17 cellular contexts compared by ENCODE assay signal in genomic region chr4:89528525-89529133, GRCh38.
A peak's percentile ranks its signal among the peaks of the same experiment; 100 is the strongest.
DNase-seq lines count a peak whose midpoint lies in the region; ATAC-seq and TF ChIP-seq lines count a peak whose summit lies in the region.
"Had no signal": no experiment of that assay in that cellular context is flagged by ENCODE, and none has a peak within 500 bp of the region (broad histone marks: within the 10 kb centered on the region; RNA-seq: fewer than 3 reads in every experiment).

No MANE protein-coding gene starts in this region.

- no peak overlapping the region for H3K27ac ChIP-seq in CD8-positive, alpha-beta T cell (ENCODE audit: low read depth, low read length)
- H3K27ac ChIP-seq: KMS-11 had no signal

- peaks cover 61% of the 10 kb centered on the region for H3K27me3 Mint-ChIP-seq in activated CD4-positive, alpha-beta T cell treated with anti-CD3 and anti-CD28 coated beads, Interleukin-2, amount 10 ng/mL, durations not matched to agents 7 days and 5 days
- peaks cover 30% of the 10 kb centered on the region for H3K27me3 Mint-ChIP-seq in CD8-positive, alpha-beta T cell (ENCODE audit: low read depth)

- POLR2A ChIA-PET in activated CD4-positive, alpha-beta T cell treated with anti-CD3 and anti-CD28 coated beads, Interleukin-2, amount 10 ng/mL, durations not matched to agents 7 days and 5 days (lab: Charles Lee), result no interaction called here
- POLR2A ChIA-PET in CD8-positive, alpha-beta T cell (lab: Charles Lee), result no interaction called here

- H3K36me3 ChIP-seq in CD8-positive, alpha-beta T cell (ENCODE audit: insufficient read depth, low read length), result no peaks in the 10 kb centered on the region
- H3K36me3 ChIP-seq: BE2C had no signal

- no peak for TF ChIP-seq CTCF in CD8-positive, alpha-beta T cell (IDR thresholded peaks at IDR 0.05)

- H3K27ac Mint-ChIP-seq in activated CD4-positive, alpha-beta T cell treated with anti-CD3 and anti-CD28 coated beads, Interleukin-2, amount 10 ng/mL, durations not matched to agents 7 days and 5 days, result peak overlapping the region; percentile 2
- no peak overlapping the region for H3K27ac Mint-ChIP-seq in CD8-positive, alpha-beta T cell

- no peaks in the 10 kb centered on the region for H3K9me3 Mint-ChIP-seq in activated CD4-positive, alpha-beta T cell treated with anti-CD3 and anti-CD28 coated beads, Interleukin-2, amount 10 ng/mL, durations not matched to agents 7 days and 5 days
- peaks cover 1% of the 10 kb centered on the region for H3K9me3 Mint-ChIP-seq in CD8-positive, alpha-beta T cell

- intact Hi-C loops in CD8-positive, alpha-beta T cell (cut with DNase I, micrococcal nuclease), result no loop called here

- H3K27me3 ChIP-seq in CD8-positive, alpha-beta T cell (ENCODE audit: insufficient read depth, low read length), result no peaks in the 10 kb centered on the region
- H3K27me3 ChIP-seq: BE2C had no signal

- CTCF ChIA-PET in activated CD4-positive, alpha-beta T cell treated with anti-CD3 and anti-CD28 coated beads, Interleukin-2, amount 10 ng/mL, durations not matched to agents 7 days and 5 days (lab: Charles Lee), result no interaction called here
- CTCF ChIA-PET in CD8-positive, alpha-beta T cell (lab: Charles Lee), result interaction anchor here (1.1 kb wide), 1 partner anchor 324 kb away, joined by 3 read pairs; no protein-coding TSS in a partner anchor

- DNase-seq in activated CD4-positive, alpha-beta T cell treated with anti-CD3 and anti-CD28 coated beads, Interleukin-2, amount 10 ng/mL, durations not matched to agents 7 days and 5 days, result peak; percentile 49
- no peak for DNase-seq in activated CD4-positive, alpha-beta T cell treated with anti-CD3 and anti-CD28 coated beads for 48 hours
- peak in 2 of 7 experiments; percentile 3 to 20 for DNase-seq in CD8-positive, alpha-beta T cell
- DNase-seq in SW480 (ENCODE audit: low spot score), result peak; percentile 24
- peak; percentile 21 for DNase-seq in central memory CD4-positive, alpha-beta T cell
- no peak for DNase-seq in stimulated activated naive CD8-positive, alpha-beta T cell treated with anti-CD3 and anti-CD28 coated beads, Interleukin-15, Interleukin-2, amounts not matched to agents 100 U/mL and 50 U/mL, for 24 hours
- no peak for DNase-seq in kidney glomerular epithelial cell (lab: John Stamatoyannopoulos, UW)
- DNase-seq: 8988T, BE2C, DMS 273 treated with DMSO at 0.1 percent for 48 hours, GOT3, NCI-H1105 treated with DMSO at 0.1 percent for 48 hours, NCI-H1694 treated with DMSO at 0.1 percent for 48 hours, NCI-H526 treated with DMSO at 0.1 percent for 48 hours, SHP77 treated with DMSO at 0.1 percent for 48 hours had no signal

- no peak overlapping the region for H3K4me3 ChIP-seq in CD8-positive, alpha-beta T cell (ENCODE audit: low read depth, low read length)

- H3K4me3 Mint-ChIP-seq in activated CD4-positive, alpha-beta T cell treated with anti-CD3 and anti-CD28 coated beads, Interleukin-2, amount 10 ng/mL, durations not matched to agents 7 days and 5 days, result no peak overlapping the region
- H3K4me3 Mint-ChIP-seq in CD8-positive, alpha-beta T cell, result no peak overlapping the region

- H3K4me1 Mint-ChIP-seq in activated CD4-positive, alpha-beta T cell treated with anti-CD3 and anti-CD28 coated beads, Interleukin-2, amount 10 ng/mL, durations not matched to agents 7 days and 5 days, result peaks cover 12% of the 10 kb centered on the region
- peaks cover 9% of the 10 kb centered on the region for H3K4me1 Mint-ChIP-seq in CD8-positive, alpha-beta T cell (ENCODE audit: low read depth)

- no peaks in the 10 kb centered on the region for H3K9me3 ChIP-seq in CD8-positive, alpha-beta T cell (ENCODE audit: low read length)
- H3K9me3 ChIP-seq: BE2C had no signal

- H3K4me1 ChIP-seq in CD8-positive, alpha-beta T cell (ENCODE audit: insufficient read depth, low read length), result peaks cover 9% of the 10 kb centered on the region
- H3K4me1 ChIP-seq: BE2C had no signal

- ATAC-seq in CD8-positive, alpha-beta T cell, result peak; percentile 44
- no peak for ATAC-seq in GM21367 (IDR thresholded peaks at IDR 0.05; ENCODE audit: unreplicated experiment)
- ATAC-seq in stimulated activated naive CD8-positive, alpha-beta T cell treated with anti-CD3 and anti-CD28 coated beads, Interleukin-15, Interleukin-2, amounts not matched to agents 100 U/mL and 50 U/mL, for 24 hours, result no peak

- H3K36me3 Mint-ChIP-seq in activated CD4-positive, alpha-beta T cell treated with anti-CD3 and anti-CD28 coated beads, Interleukin-2, amount 10 ng/mL, durations not matched to agents 7 days and 5 days (ENCODE audit: low read depth), result peaks cover 4% of the 10 kb centered on the region
- no peaks in the 10 kb centered on the region for H3K36me3 Mint-ChIP-seq in CD8-positive, alpha-beta T cell

Comparison
In these comparisons a context has a peak if more than half of its experiments do, and no peak if none do; other contexts are left out.
1. DNase-seq: peak in activated CD4-positive, alpha-beta T cell treated with anti-CD3 and anti-CD28 coated beads, Interleukin-2, amount 10 ng/mL, durations not matched to agents 7 days and 5 days (single experiment), SW480 (single experiment) and central memory CD4-positive, alpha-beta T cell (single experiment); none in activated CD4-positive, alpha-beta T cell treated with anti-CD3 and anti-CD28 coated beads for 48 hours (single experiment), stimulated activated naive CD8-positive, alpha-beta T cell treated with anti-CD3 and anti-CD28 coated beads, Interleukin-15, Interleukin-2, amounts not matched to agents 100 U/mL and 50 U/mL, for 24 hours (single experiment) and kidney glomerular epithelial cell (single experiment).